Comparison of ENCODE assay signal across 8 cellular contexts in the genomic region with DNA sequence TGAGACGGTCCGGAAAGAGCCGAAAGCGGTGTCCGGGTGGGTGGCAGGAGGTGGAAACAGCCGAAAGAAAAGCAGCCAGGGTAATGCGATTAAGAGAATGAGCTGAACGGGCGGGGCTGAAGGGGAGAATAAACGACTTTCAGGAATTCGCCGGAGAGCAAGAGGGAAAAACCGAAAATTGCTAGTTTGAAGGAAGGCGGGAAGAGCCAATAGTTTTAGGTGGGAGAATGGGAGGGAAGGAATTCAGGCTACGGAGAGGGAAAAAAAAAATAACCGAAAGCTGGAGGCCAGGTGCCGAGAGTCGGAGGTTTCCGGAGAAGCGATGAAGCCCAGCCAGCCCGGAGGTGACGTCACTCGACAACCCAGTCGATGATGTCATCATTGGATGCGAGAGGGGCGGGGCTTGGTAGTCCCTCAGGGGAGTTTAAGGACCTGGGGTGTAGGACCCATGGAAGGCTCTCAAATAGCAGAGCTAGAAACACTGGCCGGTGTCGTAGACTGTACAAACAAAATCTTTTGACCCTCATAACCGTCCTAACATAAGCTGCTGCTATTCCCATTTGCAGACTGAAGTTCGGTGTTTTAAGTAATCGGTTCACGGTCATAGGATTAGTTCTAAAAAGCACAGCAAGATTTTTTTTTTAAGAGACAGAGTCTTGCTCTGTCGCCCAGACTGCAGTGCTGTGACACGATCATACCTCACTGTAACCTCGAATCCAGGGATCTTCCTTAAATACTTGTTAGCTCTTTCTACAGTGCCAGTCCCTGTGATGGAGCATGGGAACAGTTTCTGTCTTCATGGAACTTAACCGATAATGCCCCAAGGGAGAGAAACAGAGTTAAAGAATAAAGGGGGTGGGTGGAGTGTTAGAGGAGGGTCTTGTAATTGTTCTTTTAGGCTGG. TPM values are rescaled to one million over a fixed set of nuclear protein-coding genes. Genes with fewer than 3 reads are reported as not detected.
DNase-seq lines count a peak whose midpoint lies in the region; ATAC-seq and TF ChIP-seq lines count a peak whose summit lies in the region.

TSS of gene ZC3H4 (minus strand) at position 331 of the 903 bp plus-strand sequence. CDS start 1,192 bp downstream, outside the sequence.

- intact Hi-C loops in breast epithelium (cut with DNase I; ENCODE audit: low total_unique reads) = loop anchor here (5.0 kb wide), 1 partner anchor 1251 kb away; the partner anchor contains the start of genes FOXA3 and SYMPK

- peak; percentile 82 for DNase-seq in GM04504 (ENCODE audit: low read depth)
- DNase-seq in NCI-H226 = peak; percentile 82
- DNase-seq in breast epithelium (ENCODE audit: low spot score in 2 of 2) = peak; percentile 96 to 98

- H3K9me3 ChIP-seq in breast epithelium (no peaks in the 10 kb centered on the region), iPS-18c (ENCODE audit: control insufficient read depth, insufficient read depth, low read length) (peaks cover 2% of the 10 kb centered on the region), skeletal muscle tissue (ENCODE audit: control insufficient read depth in 3 of 3, low read length in 3 of 3) (no peaks in the 10 kb centered on the region)

- peak within 1 kb of the TSS; percentile 80 for H3K4me3 ChIP-seq in WI38 (ENCODE audit: low read depth, low read length)
- peak within 1 kb of the TSS; percentile 97 to 98 (median 97) for H3K4me3 ChIP-seq in breast epithelium
- H3K4me3 ChIP-seq in iPS-18c (ENCODE audit: insufficient read depth, low read depth, low read length) = peak within 1 kb of the TSS; percentile 89
- H3K4me3 ChIP-seq in skeletal muscle tissue (ENCODE audit: low read length in 3 of 3) = peak within 1 kb of the TSS; percentile 84 to 97 (median 90)

- H3K27ac ChIP-seq in breast epithelium (peak within 1 kb of the TSS; percentile 100), skeletal muscle tissue (ENCODE audit: low read depth, low read length) (peak within 1 kb of the TSS; percentile 100)

- no peaks in the 10 kb centered on the region for H3K36me3 ChIP-seq in breast epithelium
- no peaks in the 10 kb centered on the region for H3K36me3 ChIP-seq in skeletal muscle tissue (ENCODE audit: control insufficient read depth in 3 of 3, insufficient read depth in 3 of 3, low read length in 3 of 3)

- ATAC-seq in HG03097 (IDR thresholded peaks at IDR 0.05; ENCODE audit: low FRiP score, unreplicated experiment) = peak; percentile 31
- no peak for ATAC-seq in GM21717 (IDR thresholded peaks at IDR 0.05; ENCODE audit: unreplicated experiment)

- TF ChIP-seq CTCF in WI38 (IDR thresholded peaks at IDR 0.05; ENCODE audit: low read depth, low read length) (no peak), breast epithelium (IDR thresholded peaks at IDR 0.05) (peak in 1 of 3 donors; percentile 7)

- no peaks in the 10 kb centered on the region for H3K4me1 ChIP-seq in breast epithelium
- H3K4me1 ChIP-seq in skeletal muscle tissue (ENCODE audit: control insufficient read depth in 3 of 3, insufficient read depth in 3 of 3, low read length in 3 of 3) = peaks cover 18 to 28% (median 26%) of the 10 kb centered on the region in 3 donors

- H3K27me3 ChIP-seq in breast epithelium = no peaks in the 10 kb centered on the region
- H3K27me3 ChIP-seq in skeletal muscle tissue (ENCODE audit: control insufficient read depth in 3 of 3, insufficient read depth in 3 of 3, low read length in 3 of 3) = no peaks in the 10 kb centered on the region

- H3K9ac ChIP-seq in skeletal muscle tissue (ENCODE audit: low read depth in 1 of 3, low read length in 3 of 3) = peak within 1 kb of the TSS; percentile 100

- TF ChIP-seq POLR2A in breast epithelium (IDR thresholded peaks at IDR 0.05) = peak; percentile 71

RNA-seq across cellular contexts. Expression of gene ZC3H4, which starts in this region (rescaled TPM):
- total RNA-seq in breast epithelium (10 to 100 TPM; 17.7 to 23.4 (median 19.5) TPM), skeletal muscle tissue (14.6 TPM)
